ENCODE assay signal across 1 cellular context in the genomic region with DNA sequence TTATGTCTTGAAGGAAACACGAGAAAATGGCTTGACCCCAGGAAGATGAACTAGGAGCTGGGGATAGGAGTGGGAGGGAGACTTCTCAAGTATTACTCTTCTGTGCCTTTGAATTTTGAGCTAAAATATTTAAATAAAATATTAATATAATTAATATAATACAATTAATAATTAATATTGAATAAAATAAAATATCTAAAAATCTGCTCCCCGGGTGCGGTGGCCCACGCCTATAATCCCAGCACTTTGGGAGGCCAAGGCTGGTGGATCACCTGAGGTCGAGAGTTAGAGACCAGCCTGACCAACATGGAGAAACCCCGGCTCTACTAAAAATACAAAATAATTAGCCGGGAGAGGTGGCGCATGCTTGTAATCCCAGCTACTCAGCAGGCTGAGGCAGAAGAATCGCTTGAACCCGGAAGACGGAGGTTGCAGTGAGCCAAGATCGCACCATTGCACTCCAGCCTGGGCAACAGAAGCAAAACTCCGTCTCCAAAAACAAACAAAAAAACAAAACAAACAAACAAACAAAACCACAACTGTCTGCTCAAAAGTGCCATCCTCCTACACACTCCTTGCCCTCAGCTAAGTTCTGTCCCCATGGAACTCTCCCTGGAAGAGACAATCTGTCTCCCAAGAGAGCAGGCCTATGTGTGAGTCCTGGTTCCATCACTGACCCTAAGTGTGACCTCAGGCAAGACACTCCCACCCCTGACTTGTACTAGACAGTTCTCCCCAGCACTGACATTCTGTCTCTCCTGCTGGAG.
TF ChIP-seq lines count a peak whose summit lies in the region.

No MANE protein-coding gene starts in this region.

TF ChIP-seq in IMR-90, 13 proteins besides CTCF, POLR2A, EP300 and RAD21:
- TF ChIP-seq SMC3 (IDR thresholded peaks at IDR 0.05; ENCODE audit: low read depth, low read length) = no peak
- TF ChIP-seq, protein P1, sequence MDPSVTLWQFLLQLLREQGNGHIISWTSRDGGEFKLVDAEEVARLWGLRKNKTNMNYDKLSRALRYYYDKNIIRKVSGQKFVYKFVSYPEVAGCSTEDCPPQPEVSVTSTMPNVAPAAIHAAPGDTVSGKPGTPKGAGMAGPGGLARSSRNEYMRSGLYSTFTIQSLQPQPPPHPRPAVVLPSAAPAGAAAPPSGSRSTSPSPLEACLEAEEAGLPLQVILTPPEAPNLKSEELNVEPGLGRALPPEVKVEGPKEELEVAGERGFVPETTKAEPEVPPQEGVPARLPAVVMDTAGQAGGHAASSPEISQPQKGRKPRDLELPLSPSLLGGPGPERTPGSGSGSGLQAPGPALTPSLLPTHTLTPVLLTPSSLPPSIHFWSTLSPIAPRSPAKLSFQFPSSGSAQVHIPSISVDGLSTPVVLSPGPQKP (IDR thresholded peaks at IDR 0.05; ENCODE audit: borderline replicate concordance, low read depth, low read length) = no peak
- TF ChIP-seq BHLHE40 (IDR thresholded peaks at IDR 0.05; ENCODE audit: low read depth, low read length) = no peak
- TF ChIP-seq NFE2L2 (IDR thresholded peaks at IDR 0.05; ENCODE audit: low read depth, low read length) = no peak
- no peak for TF ChIP-seq MAZ (IDR thresholded peaks at IDR 0.05; ENCODE audit: borderline replicate concordance, low read depth, low read length)
- no peak for TF ChIP-seq CHD1 (IDR thresholded peaks at IDR 0.05; ENCODE audit: low read depth, low read length)
- TF ChIP-seq RCOR1 (IDR thresholded peaks at IDR 0.05; ENCODE audit: insufficient replicate concordance, low read length) = no peak
- no peak for TF ChIP-seq MAFK (IDR thresholded peaks at IDR 0.05; ENCODE audit: low read depth, low read length)
- TF ChIP-seq, protein P2, sequence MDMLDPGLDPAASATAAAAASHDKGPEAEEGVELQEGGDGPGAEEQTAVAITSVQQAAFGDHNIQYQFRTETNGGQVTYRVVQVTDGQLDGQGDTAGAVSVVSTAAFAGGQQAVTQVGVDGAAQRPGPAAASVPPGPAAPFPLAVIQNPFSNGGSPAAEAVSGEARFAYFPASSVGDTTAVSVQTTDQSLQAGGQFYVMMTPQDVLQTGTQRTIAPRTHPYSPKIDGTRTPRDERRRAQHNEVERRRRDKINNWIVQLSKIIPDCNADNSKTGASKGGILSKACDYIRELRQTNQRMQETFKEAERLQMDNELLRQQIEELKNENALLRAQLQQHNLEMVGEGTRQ (IDR thresholded peaks at IDR 0.05; ENCODE audit: low read depth, low read length) = no peak
- no peak for TF ChIP-seq MXI1 (IDR thresholded peaks at IDR 0.05; ENCODE audit: borderline replicate concordance, low read depth, low read length)
- no peak for TF ChIP-seq CEBPB (IDR thresholded peaks at IDR 0.05; ENCODE audit: low read depth, low read length)
- TF ChIP-seq RFX5 (IDR thresholded peaks at IDR 0.05; ENCODE audit: low read depth, low read length) = no peak
- TF ChIP-seq FOS (IDR thresholded peaks at IDR 0.05; ENCODE audit: low read depth, low read length) = no peak
